18 cellular contexts compared by ENCODE assay signal in genomic region chr10:86964847-86965190, GRCh38. TPM values are rescaled to one million over a fixed set of nuclear protein-coding genes. Genes with fewer than 3 reads are reported as not detected.
A peak's percentile ranks its signal among the peaks of the same experiment; 100 is the strongest.
DNase-seq lines count a peak whose midpoint lies in the region; ATAC-seq and TF ChIP-seq lines count a peak whose summit lies in the region.
"Had no signal": no experiment of that assay in that cellular context is flagged by ENCODE, and none has a peak within 500 bp of the region (broad histone marks: within the 10 kb centered on the region; RNA-seq: fewer than 3 reads in every experiment).

No MANE protein-coding gene starts in this region.

- peaks cover 4% of the 10 kb centered on the region for H4K20me1 ChIP-seq in osteoblast (ENCODE audit: insufficient read depth, low read length)
- H4K20me1 ChIP-seq: BLaER1 treated with 17β-estradiol and CSF1 and Interleukin-3, amounts not matched to agents 10 nM and 100 nM had no signal

- no peak for TF ChIP-seq CTCF in Peyer's patch (IDR thresholded peaks at IDR 0.05)
- no peak for TF ChIP-seq CTCF in endothelial cell (IDR thresholded peaks at IDR 0.05; ENCODE audit: unreplicated experiment)
- no peak for TF ChIP-seq CTCF in osteoblast (IDR thresholded peaks at IDR 0.05; ENCODE audit: extremely low read depth, low read depth, low read length)

- H3K36me3 ChIP-seq in Peyer's patch (no peaks in the 10 kb centered on the region), osteoblast (ENCODE audit: insufficient read depth, low read length) (no peaks in the 10 kb centered on the region)
- H3K36me3 ChIP-seq: BLaER1 treated with 17β-estradiol and CSF1 and Interleukin-3, amounts not matched to agents 10 nM and 100 nM; HAP-1 had no signal

- peaks cover 13% of the 10 kb centered on the region for H3K27me3 Mint-ChIP-seq in activated CD8-positive, alpha-beta memory T cell treated with anti-CD3 and anti-CD28 coated beads, Interleukin-2, amount 10 ng/mL, durations not matched to agents 7 days and 5 days
- peaks cover 7% of the 10 kb centered on the region for H3K27me3 Mint-ChIP-seq in endothelial cell (ENCODE audit: unreplicated experiment)

- no peaks in the 10 kb centered on the region for H3K27me3 ChIP-seq in Peyer's patch
- H3K27me3 ChIP-seq in osteoblast (ENCODE audit: insufficient read depth, low read length) = no peaks in the 10 kb centered on the region

- H3K4me2 ChIP-seq in osteoblast (ENCODE audit: insufficient read depth, low read length) = no peak overlapping the region

- H3K27ac ChIP-seq in Peyer's patch (no peak overlapping the region), osteoblast (ENCODE audit: low read depth, low read length) (no peak overlapping the region)
- H3K27ac ChIP-seq: 22Rv1; BLaER1 treated with 17β-estradiol and CSF1 and Interleukin-3, amounts not matched to agents 10 nM and 100 nM had no signal

- H3K4me3 Mint-ChIP-seq in activated CD8-positive, alpha-beta memory T cell treated with anti-CD3 and anti-CD28 coated beads, Interleukin-2, amount 10 ng/mL, durations not matched to agents 7 days and 5 days = no peak overlapping the region
- no peak overlapping the region for H3K4me3 Mint-ChIP-seq in endothelial cell (ENCODE audit: unreplicated experiment)

- H3K27ac Mint-ChIP-seq in activated CD8-positive, alpha-beta memory T cell treated with anti-CD3 and anti-CD28 coated beads, Interleukin-2, amount 10 ng/mL, durations not matched to agents 7 days and 5 days = no peak overlapping the region
- peak overlapping the region; percentile 2 for H3K27ac Mint-ChIP-seq in endothelial cell (ENCODE audit: unreplicated experiment)

- peak; percentile 33 for DNase-seq in activated CD8-positive, alpha-beta memory T cell treated with anti-CD3 and anti-CD28 coated beads, Interleukin-2, amount 10 ng/mL, durations not matched to agents 7 days and 5 days
- no peak for DNase-seq in activated CD8-positive, alpha-beta memory T cell treated with anti-CD3 and anti-CD28 coated beads, Interleukin-2, amount 50 U/mL, for 4 hours
- DNase-seq in Peyer's patch (peak in 2 of 3 donors; percentile 6 to 26), endothelial cell (ENCODE audit: low spot score) (no peak), osteoblast (ENCODE audit: insufficient read length, low spot score, missing footprints) (peak; percentile 57), DMS79 (lab: John Stamatoyannopoulos, UW) (no peak), erythroblast (lab: John Stamatoyannopoulos, UW) (no peak)
- no peak for DNase-seq in activated naive CD4-positive, alpha-beta T cell treated with anti-CD3 and anti-CD28 coated beads, Interleukin-2, amount 50 U/mL, for 16 hours
- DNase-seq: DMS 273 treated with DMSO at 0.1 percent for 48 hours, MV-4-11, NCI-H1417 treated with DMSO at 0.1 percent for 48 hours, NCI-H2029 had no signal

- H3K79me2 ChIP-seq in osteoblast (ENCODE audit: insufficient read depth, low read length) = no peaks in the 10 kb centered on the region

- H3K4me1 ChIP-seq in Peyer's patch (peaks cover 0 to 36% (median 6%) of the 10 kb centered on the region in 4 donors), osteoblast (ENCODE audit: insufficient read depth, low read length) (peaks cover 29% of the 10 kb centered on the region)

- peaks cover 23% of the 10 kb centered on the region for H3K4me1 Mint-ChIP-seq in activated CD8-positive, alpha-beta memory T cell treated with anti-CD3 and anti-CD28 coated beads, Interleukin-2, amount 10 ng/mL, durations not matched to agents 7 days and 5 days
- H3K4me1 Mint-ChIP-seq in endothelial cell (ENCODE audit: unreplicated experiment) = peaks cover 35% of the 10 kb centered on the region

- H3K4me3 ChIP-seq in Peyer's patch = no peak overlapping the region
- H3K4me3 ChIP-seq in osteoblast (ENCODE audit: insufficient read depth, low read length) = no peak overlapping the region
- H3K4me3 ChIP-seq: BLaER1 treated with 17β-estradiol and CSF1 and Interleukin-3, amounts not matched to agents 10 nM and 100 nM; HAP-1 had no signal

- H3K9me3 Mint-ChIP-seq in activated CD8-positive, alpha-beta memory T cell treated with anti-CD3 and anti-CD28 coated beads, Interleukin-2, amount 10 ng/mL, durations not matched to agents 7 days and 5 days (ENCODE audit: low read depth) = no peaks in the 10 kb centered on the region
- H3K9me3 Mint-ChIP-seq in endothelial cell (ENCODE audit: unreplicated experiment) = no peaks in the 10 kb centered on the region

- ATAC-seq in activated CD8-positive, alpha-beta memory T cell treated with anti-CD3 and anti-CD28 coated beads, Interleukin-2, amount 10 ng/mL, durations not matched to agents 7 days and 5 days = no peak

- CTCF ChIA-PET in activated CD8-positive, alpha-beta memory T cell treated with anti-CD3 and anti-CD28 coated beads, Interleukin-2, amount 10 ng/mL, durations not matched to agents 7 days and 5 days (lab: Charles Lee) = interaction anchor here (3.9 kb wide), 1 partner anchor 25 kb away, joined by 35 read pairs; no protein-coding TSS in a partner anchor

- H3K36me3 Mint-ChIP-seq in activated CD8-positive, alpha-beta memory T cell treated with anti-CD3 and anti-CD28 coated beads, Interleukin-2, amount 10 ng/mL, durations not matched to agents 7 days and 5 days = no peaks in the 10 kb centered on the region
- H3K36me3 Mint-ChIP-seq in endothelial cell (ENCODE audit: low read depth, unreplicated experiment) = peaks cover 4% of the 10 kb centered on the region

- no peak for TF ChIP-seq POLR2A in Peyer's patch (IDR thresholded peaks at IDR 0.05)
- TF ChIP-seq POLR2A in erythroblast (IDR thresholded peaks at IDR 0.05; ENCODE audit: low read length) = no peak

- H3K9me3 ChIP-seq in Peyer's patch = no peaks in the 10 kb centered on the region
- no peaks in the 10 kb centered on the region for H3K9me3 ChIP-seq in osteoblast (ENCODE audit: low read depth, low read length)
- H3K9me3 ChIP-seq: BLaER1 treated with 17β-estradiol and CSF1 and Interleukin-3, amounts not matched to agents 10 nM and 100 nM; HAP-1 had no signal

- no peak overlapping the region for H2AFZ ChIP-seq in osteoblast (ENCODE audit: low read length)

RNA-seq across cellular contexts. Expression of gene ADIRF, which starts 3.5 kb away (rescaled TPM):
- not detected for total RNA-seq in activated CD8-positive, alpha-beta memory T cell treated with anti-CD3 and anti-CD28 coated beads, Interleukin-2, amount 10 ng/mL, durations not matched to agents 7 days and 5 days
- total RNA-seq in Peyer's patch = 100 to 1,000 TPM in 3 of 4 donors, 10 to 100 TPM in 1; 86.6 to 605 (median 431) TPM
- not detected for total RNA-seq in endothelial cell (ENCODE audit: unreplicated experiment)
- 11.9 and 18.3 TPM in 2 replicates for total RNA-seq in osteoblast
- total RNA-seq: NCI-H460 had no signal

RNA-seq across cellular contexts. Expression of gene SNCG, which starts 6.4 kb away (rescaled TPM):
- total RNA-seq in activated CD8-positive, alpha-beta memory T cell treated with anti-CD3 and anti-CD28 coated beads, Interleukin-2, amount 10 ng/mL, durations not matched to agents 7 days and 5 days = not detected
- total RNA-seq in Peyer's patch (1 to 10 TPM in 2 of 4 donors, not detected in 2; 2.4 to 8.2 TPM), endothelial cell (ENCODE audit: unreplicated experiment) (52.9 TPM), osteoblast (0.36 and 2.4 TPM in 2 replicates)

RNA-seq across cellular contexts. Expression of gene MMRN2, which starts 7.4 kb away (rescaled TPM):
- not detected for total RNA-seq in activated CD8-positive, alpha-beta memory T cell treated with anti-CD3 and anti-CD28 coated beads, Interleukin-2, amount 10 ng/mL, durations not matched to agents 7 days and 5 days
- total RNA-seq in Peyer's patch (10 to 100 TPM in 2 of 4 donors, 1 to 10 TPM in 2; 2.8 to 16.5 (median 12.6) TPM), endothelial cell (ENCODE audit: unreplicated experiment) (563 TPM), osteoblast (1.1 and 3.5 TPM in 2 replicates)

RNA-seq across cellular contexts. Expression of gene FAM25A, which starts 55.3 kb away (rescaled TPM):
- total RNA-seq in activated CD8-positive, alpha-beta memory T cell treated with anti-CD3 and anti-CD28 coated beads, Interleukin-2, amount 10 ng/mL, durations not matched to agents 7 days and 5 days = not detected
- total RNA-seq in Peyer's patch (not detected), endothelial cell (ENCODE audit: unreplicated experiment) (not detected), osteoblast (not detected in 2 replicates)
- total RNA-seq: HT-29, NCI-H460, RPMI7951 had no signal

Comparison
In these comparisons a context has a peak if more than half of its experiments do, and no peak if none do; other contexts are left out.
1. DNase-seq: peak in activated CD8-positive, alpha-beta memory T cell treated with anti-CD3 and anti-CD28 coated beads, Interleukin-2, amount 10 ng/mL, durations not matched to agents 7 days and 5 days (single experiment), Peyer's patch (2 of 3) and osteoblast (single experiment); none in activated CD8-positive, alpha-beta memory T cell treated with anti-CD3 and anti-CD28 coated beads, Interleukin-2, amount 50 U/mL, for 4 hours (single experiment), endothelial cell (single experiment), activated naive CD4-positive, alpha-beta T cell treated with anti-CD3 and anti-CD28 coated beads, Interleukin-2, amount 50 U/mL, for 16 hours (single experiment), DMS79 (single experiment) and erythroblast (0 of 2).
2. RNA of gene ADIRF, which starts 3.5 kb away (total RNA-seq): 86.6 to 605 TPM in Peyer's patch and 11.9 to 18.3 TPM in osteoblast; not detected in endothelial cell (single experiment) and not detected in activated CD8-positive, alpha-beta memory T cell treated with anti-CD3 and anti-CD28 coated beads, Interleukin-2, amount 10 ng/mL, durations not matched to agents 7 days and 5 days; every median in the first group is over 10 times any median in the second.
3. RNA of gene MMRN2, which starts 7.4 kb away (total RNA-seq): 563 TPM in endothelial cell (single experiment); 2.8 to 16.5 TPM in Peyer's patch, 1.1 to 3.5 TPM in osteoblast and not detected in activated CD8-positive, alpha-beta memory T cell treated with anti-CD3 and anti-CD28 coated beads, Interleukin-2, amount 10 ng/mL, durations not matched to agents 7 days and 5 days; every median in the first group is over 10 times any median in the second.